1 cellular context compared by ENCODE assay signal in genomic region chr19:13846533-13847032, GRCh38.
TF ChIP-seq lines count a peak whose summit lies in the region.

No MANE protein-coding gene starts in this region.

TF ChIP-seq in K562, 482 proteins besides CTCF, POLR2A, EP300 and RAD21 (continued from another document and continues in another):
- TF ChIP-seq CREB5 (CRISPR knock-in tag; IDR thresholded peaks at IDR 0.05): no peak
- no peak for TF ChIP-seq ARID3A (IDR thresholded peaks at IDR 0.05; ENCODE audit: borderline replicate concordance, low read depth, low read length)
- TF ChIP-seq ID3 (CRISPR knock-in tag; IDR thresholded peaks at IDR 0.05): no peak
- TF ChIP-seq ID3 (tag; IDR thresholded peaks at IDR 0.05): no peak
- no peak for TF ChIP-seq HMG20A (CRISPR knock-in tag; conservative IDR thresholded peaks at IDR 0.05)
- no peak for TF ChIP-seq HCFC1 (IDR thresholded peaks at IDR 0.05; ENCODE audit: low read depth, low read length)
- TF ChIP-seq PHF8 (IDR thresholded peaks at IDR 0.05; ENCODE audit: borderline replicate concordance, low read length): no peak
- TF ChIP-seq TRIM28 (IDR thresholded peaks at IDR 0.05): no peak
- no peak for TF ChIP-seq ZNF57 (CRISPR knock-in tag; IDR thresholded peaks at IDR 0.05)
- no peak for TF ChIP-seq ZNF253 (CRISPR knock-in tag; conservative IDR thresholded peaks at IDR 0.05)
- no peak for TF ChIP-seq ATF7 (IDR thresholded peaks at IDR 0.05)
- peak; percentile 91 for TF ChIP-seq FOXJ3 (CRISPR knock-in tag; IDR thresholded peaks at IDR 0.05)
- TF ChIP-seq ZNF165 (CRISPR knock-in tag; IDR thresholded peaks at IDR 0.05; ENCODE audit: borderline replicate concordance): no peak
- no peak for TF ChIP-seq RAD51 (IDR thresholded peaks at IDR 0.05; ENCODE audit: borderline replicate concordance, low read depth)
- no peak for TF ChIP-seq NFIX (CRISPR knock-in tag; IDR thresholded peaks at IDR 0.05; ENCODE audit: low read depth)
- no peak for TF ChIP-seq MED1 (CRISPR knock-in tag; IDR thresholded peaks at IDR 0.05; ENCODE audit: borderline replicate concordance)
- TF ChIP-seq ZNF311 (CRISPR knock-in tag; IDR thresholded peaks at IDR 0.05): peak; percentile 68; the same call in 1 of the 2 replicates
- 0 out of 2 replicates have a peak, but pooled peaks have one; percentile 7 for TF ChIP-seq CHD2 (IDR thresholded peaks at IDR 0.05; ENCODE audit: low read depth, low read length)
- peak; percentile 54 for TF ChIP-seq SPI1 (IDR thresholded peaks at IDR 0.05; ENCODE audit: borderline replicate concordance, low read depth, low read length)
- 0 out of 2 replicates have a peak, but pooled peaks have one; percentile 56 for TF ChIP-seq ZNF76 (CRISPR knock-in tag; IDR thresholded peaks at IDR 0.05; ENCODE audit: borderline replicate concordance)
- no peak for TF ChIP-seq NCOA1 (IDR thresholded peaks at IDR 0.05; ENCODE audit: low read depth)
- peak; percentile 82 for TF ChIP-seq SMAD4 (CRISPR knock-in tag; conservative IDR thresholded peaks at IDR 0.05)
- no peak for TF ChIP-seq TBP (optimal IDR thresholded peaks at IDR 0.05; ENCODE audit: low read depth, low read length)
- TF ChIP-seq NR0B1 (IDR thresholded peaks at IDR 0.05; ENCODE audit: partially characterized antibody): no peak
- no peak for TF ChIP-seq ZNF232 (CRISPR knock-in tag; IDR thresholded peaks at IDR 0.05)
- TF ChIP-seq ZNF316 (IDR thresholded peaks at IDR 0.05): no peak
- TF ChIP-seq SMARCE1 (IDR thresholded peaks at IDR 0.05): no peak
- no peak for TF ChIP-seq TSHZ1 (CRISPR knock-in tag; IDR thresholded peaks at IDR 0.05)
- TF ChIP-seq ZKSCAN3 (CRISPR knock-in tag; IDR thresholded peaks at IDR 0.05): no peak
- no peak for TF ChIP-seq BCL6 (CRISPR knock-in tag; IDR thresholded peaks at IDR 0.05)
- TF ChIP-seq ZBTB34 (CRISPR knock-in tag; IDR thresholded peaks at IDR 0.05): no peak
- peak; percentile 56; the same call in 1 of the 2 replicates for TF ChIP-seq CREB1 (IDR thresholded peaks at IDR 0.05)
- peak; percentile 81 for TF ChIP-seq CREB1 (CRISPR knock-in tag; IDR thresholded peaks at IDR 0.05)
- no peak for TF ChIP-seq BDP1 (IDR thresholded peaks at IDR 0.05; ENCODE audit: insufficient read depth, insufficient read length)
- TF ChIP-seq NKRF (IDR thresholded peaks at IDR 0.05; ENCODE audit: borderline replicate concordance): no peak
- TF ChIP-seq SNAPC5 (CRISPR knock-in tag; IDR thresholded peaks at IDR 0.05): no peak
- TF ChIP-seq CBX3 (IDR thresholded peaks at IDR 0.05; ENCODE audit: borderline replicate concordance in 1 of 2, low read length in 2 of 2): no peak
- TF ChIP-seq EP400 (IDR thresholded peaks at IDR 0.05): no peak; the same call in 1 of the 2 replicates
- TF ChIP-seq BMI1 (IDR thresholded peaks at IDR 0.05; ENCODE audit: low read length): peak; percentile 64; the same call in 1 of the 2 replicates
- no peak for TF ChIP-seq XRCC4 (IDR thresholded peaks at IDR 0.05; ENCODE audit: extremely low read depth, insufficient read depth, insufficient read length)
- TF ChIP-seq HMG20B (CRISPR knock-in tag; IDR thresholded peaks at IDR 0.05): no peak
- no peak for TF ChIP-seq MEF2A (IDR thresholded peaks at IDR 0.05; ENCODE audit: control insufficient read depth, low read depth, low read length)
- TF ChIP-seq HMGXB4 (CRISPR knock-in tag; IDR thresholded peaks at IDR 0.05): no peak
- TF ChIP-seq ERF (CRISPR knock-in tag; IDR thresholded peaks at IDR 0.05): 0 out of 2 replicates have a peak, but pooled peaks have one; percentile 32
- TF ChIP-seq ZBTB17 (CRISPR knock-in tag; IDR thresholded peaks at IDR 0.05): peak; percentile 54
- no peak; the same call in 1 of the 2 replicates for TF ChIP-seq GATAD2B (IDR thresholded peaks at IDR 0.05; ENCODE audit: borderline replicate concordance)
- peak; percentile 25; the same call in 1 of the 2 replicates for TF ChIP-seq FOXJ2 (tag; IDR thresholded peaks at IDR 0.05)
- TF ChIP-seq ZBTB26 (CRISPR knock-in tag; IDR thresholded peaks at IDR 0.05): no peak
- no peak for TF ChIP-seq ZNF511 (CRISPR knock-in tag; IDR thresholded peaks at IDR 0.05)
- TF ChIP-seq USF1 (CRISPR knock-in tag; IDR thresholded peaks at IDR 0.05): peak; percentile 48; the same call in 1 of the 2 replicates
- no peak for TF ChIP-seq ZNF717 (CRISPR knock-in tag; IDR thresholded peaks at IDR 0.05)
- no peak for TF ChIP-seq YBX1 (IDR thresholded peaks at IDR 0.05)
- TF ChIP-seq GABPB1 (CRISPR knock-in tag; IDR thresholded peaks at IDR 0.05): peak; percentile 69
- no peak for TF ChIP-seq NR4A1 (CRISPR knock-in tag; IDR thresholded peaks at IDR 0.05)
- TF ChIP-seq NR4A1 (tag; IDR thresholded peaks at IDR 0.05): peak; percentile 64; the same call in 1 of the 2 replicates
- peak; percentile 7; the same call in 1 of the 2 replicates for TF ChIP-seq POLR2G (IDR thresholded peaks at IDR 0.05; ENCODE audit: low read depth, low read length)
- no peak for TF ChIP-seq PHB2 (IDR thresholded peaks at IDR 0.05; ENCODE audit: low read depth)
- no peak for TF ChIP-seq RHOXF2B (CRISPR knock-in tag; conservative IDR thresholded peaks at IDR 0.05)
- TF ChIP-seq RBM15 (IDR thresholded peaks at IDR 0.05; ENCODE audit: insufficient read depth, low read length): no peak
